ENCODE assay signal across 8 cellular contexts in the genomic region with DNA sequence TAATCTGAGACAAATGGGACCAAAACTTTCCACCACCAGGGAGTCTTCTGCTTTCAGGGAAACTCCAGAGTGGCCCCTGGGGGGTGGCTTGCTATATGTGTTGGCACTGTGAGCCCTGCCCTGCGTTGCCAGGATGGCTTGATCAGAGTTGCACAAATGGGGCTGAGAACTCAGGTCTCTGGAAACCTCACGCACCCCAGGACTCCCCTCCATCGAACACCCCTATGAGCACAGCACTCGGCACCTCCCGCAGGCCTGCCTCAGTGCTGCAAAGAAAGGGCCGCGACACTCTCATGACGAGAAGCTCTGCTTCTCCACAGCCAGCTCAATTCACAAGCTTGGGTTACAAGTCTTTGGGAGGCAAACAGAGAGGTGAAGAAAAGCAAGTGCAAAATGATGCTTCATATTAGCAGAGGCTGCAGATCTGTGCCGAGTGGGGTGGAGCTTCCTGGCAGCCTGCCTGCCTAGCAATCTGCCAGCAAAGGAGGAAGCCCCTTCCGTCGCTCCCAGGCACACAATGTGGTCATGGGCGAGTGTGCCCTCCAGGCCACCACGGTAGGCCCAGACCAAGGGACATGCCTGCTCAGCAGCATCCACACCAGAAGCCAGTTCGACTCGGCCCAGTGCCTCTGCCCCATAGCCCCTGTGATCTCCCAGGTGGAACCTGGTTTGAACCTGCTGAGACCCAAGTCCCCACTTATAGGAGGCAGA. TPM values are rescaled to one million over a fixed set of nuclear protein-coding genes. Genes with fewer than 3 reads are reported as not detected.
A peak's percentile ranks its signal among the peaks of the same experiment; 100 is the strongest.
DNase-seq lines count a peak whose midpoint lies in the region; ATAC-seq and TF ChIP-seq lines count a peak whose summit lies in the region.

No MANE protein-coding gene starts in this region.

- H2AFZ ChIP-seq in SU-DHL-6 (ENCODE audit: low read depth, low read length, severe bottlenecking), result no peak overlapping the region

- no peaks in the 10 kb centered on the region for H3K9me3 Mint-ChIP-seq in Calu3 (ENCODE audit: low read depth, unreplicated experiment)
- H3K9me3 Mint-ChIP-seq in stimulated activated effector memory CD8-positive, alpha-beta T cell treated with anti-CD3 and anti-CD28 coated beads, Interleukin-12 subunit alpha, Interleukin-12 subunit beta, amount 100 ng/mL, for 72 hours, result no peaks in the 10 kb centered on the region

- H3K4me2 ChIP-seq in SU-DHL-6 (ENCODE audit: low read depth, low read length, poor library complexity, severe bottlenecking), result peak overlapping the region; percentile 70

- H3K36me3 ChIP-seq in SU-DHL-6 (ENCODE audit: low read length) (no peaks in the 10 kb centered on the region), brain microvascular endothelial cell (replicated peaks) (peaks cover 90% of the 10 kb centered on the region)

- CTCF ChIA-PET in Calu3 (lab: Charles Lee), result interaction anchor here (0.6 to 2.2 kb wide), 19 partner anchors 11 to 180 kb away, joined by 3 to 10 read pairs (median 4); a partner anchor contains a TSS

- H3K27ac ChIP-seq in SU-DHL-6 (ENCODE audit: low read depth, low read length) (peak overlapping the region; percentile 90), brain microvascular endothelial cell (peak overlapping the region; percentile 98)

- peak overlapping the region; percentile 68 for H3K4me3 Mint-ChIP-seq in Calu3 (ENCODE audit: low read depth, unreplicated experiment)
- peak overlapping the region; percentile 85 for H3K4me3 Mint-ChIP-seq in stimulated activated effector memory CD8-positive, alpha-beta T cell treated with anti-CD3 and anti-CD28 coated beads, Interleukin-12 subunit alpha, Interleukin-12 subunit beta, amount 100 ng/mL, for 72 hours

- intact Hi-C loops in Calu3 (cut with micrococcal nuclease; ENCODE audit: unreplicated experiment), result no loop called here

- H3K9ac ChIP-seq in SU-DHL-6 (ENCODE audit: low read length), result peak overlapping the region; percentile 63

- TSS peak; percentile 53 for BruUV-seq in Calu3 (replicated peaks; lab: Mats Ljungman, UMichigan)

- no peaks in the 10 kb centered on the region for H3K27me3 ChIP-seq in SU-DHL-6 (ENCODE audit: low read length)
- H3K27me3 ChIP-seq in brain microvascular endothelial cell (replicated peaks), result no peaks in the 10 kb centered on the region

- H3K4me3 ChIP-seq in SU-DHL-6 (ENCODE audit: insufficient read depth, low read length, poor library complexity, severe bottlenecking), result peak overlapping the region; percentile 41
- H3K4me3 ChIP-seq in brain microvascular endothelial cell (ENCODE audit: low read depth, low read length), result no peak overlapping the region

- peaks cover 87% of the 10 kb centered on the region for H3K4me1 Mint-ChIP-seq in Calu3 (ENCODE audit: low read depth, unreplicated experiment)
- H3K4me1 Mint-ChIP-seq in stimulated activated effector memory CD8-positive, alpha-beta T cell treated with anti-CD3 and anti-CD28 coated beads, Interleukin-12 subunit alpha, Interleukin-12 subunit beta, amount 100 ng/mL, for 72 hours, result peaks cover 97% of the 10 kb centered on the region

- H4K20me1 ChIP-seq in SU-DHL-6 (ENCODE audit: low read depth, low read length), result no peaks in the 10 kb centered on the region

- peak; percentile 68 for DNase-seq in Calu3
- peak; percentile 53 for DNase-seq in HS-27A (ENCODE audit: low read depth)
- no peak for DNase-seq in brain microvascular endothelial cell
- peak; percentile 89 for DNase-seq in left kidney (ENCODE audit: low read depth, low spot score)
- DNase-seq in stimulated activated effector memory CD8-positive, alpha-beta T cell treated with anti-CD3 and anti-CD28 coated beads, Interleukin-12 subunit alpha, Interleukin-12 subunit beta, amount 100 ng/mL, for 72 hours (ENCODE audit: low spot score in 2 of 2), result peak in 1 of 2 donors; percentile 87
- DNase-seq in HuH-7.5 (ENCODE audit: low spot score), result no peak

- H3K27ac Mint-ChIP-seq in Calu3 (ENCODE audit: unreplicated experiment), result peak overlapping the region; percentile 100
- H3K27ac Mint-ChIP-seq in stimulated activated effector memory CD8-positive, alpha-beta T cell treated with anti-CD3 and anti-CD28 coated beads, Interleukin-12 subunit alpha, Interleukin-12 subunit beta, amount 100 ng/mL, for 72 hours, result peak overlapping the region; percentile 98

- H3F3A ChIP-seq in SU-DHL-6 (ENCODE audit: insufficient read depth), result peaks cover 25% of the 10 kb centered on the region; the same call in 1 of the 2 replicates

- peak; percentile 5 for TF ChIP-seq CTCF in Calu3 (IDR thresholded peaks at IDR 0.05; ENCODE audit: unreplicated experiment)
- no peak for TF ChIP-seq CTCF in SU-DHL-6 (IDR thresholded peaks at IDR 0.05; ENCODE audit: insufficient read depth, low read length, poor library complexity, severe bottlenecking)
- peak; percentile 33 for TF ChIP-seq CTCF in brain microvascular endothelial cell (IDR thresholded peaks at IDR 0.05; ENCODE audit: low read depth, low read length, missing control alignments)

- H3K9me3 ChIP-seq in SU-DHL-6 (ENCODE audit: insufficient read depth, low read length), result no peaks in the 10 kb centered on the region

- H3K79me2 ChIP-seq in SU-DHL-6 (ENCODE audit: insufficient read depth, low read length), result peaks cover 64% of the 10 kb centered on the region

- no peaks in the 10 kb centered on the region for H3K9me2 ChIP-seq in SU-DHL-6 (replicated peaks; ENCODE audit: insufficient read depth, low read length)

- H3K27me3 Mint-ChIP-seq in Calu3 (ENCODE audit: unreplicated experiment), result no peaks in the 10 kb centered on the region

- peaks cover 96% of the 10 kb centered on the region for H3K36me3 Mint-ChIP-seq in Calu3 (ENCODE audit: insufficient read depth, unreplicated experiment)
- H3K36me3 Mint-ChIP-seq in stimulated activated effector memory CD8-positive, alpha-beta T cell treated with anti-CD3 and anti-CD28 coated beads, Interleukin-12 subunit alpha, Interleukin-12 subunit beta, amount 100 ng/mL, for 72 hours, result peaks cover 100% of the 10 kb centered on the region

- peak; percentile 53 for ATAC-seq in stimulated activated effector memory CD8-positive, alpha-beta T cell treated with anti-CD3 and anti-CD28 coated beads, Interleukin-12 subunit alpha, Interleukin-12 subunit beta, amount 100 ng/mL, for 72 hours
- ATAC-seq in GM18517 (IDR thresholded peaks at IDR 0.05; ENCODE audit: unreplicated experiment), result no peak

- in situ Hi-C loops in brain microvascular endothelial cell (cut with HindIII; ENCODE audit: low pct_ligation_motif_present, low sequenced_read_pairs), result loop anchor here (25.0 kb wide), 1 partner anchor 130 kb away; no protein-coding TSS in a partner anchor

RNA-seq across cellular contexts. Expression of a gene that starts 55.7 kb away (rescaled TPM):
- 526 and 606 TPM in 2 replicates for total RNA-seq in Calu3 (2022)

Comparison
In these comparisons a context has a peak if more than half of its experiments do, and no peak if none do; other contexts are left out.
1. DNase-seq: peak in Calu3 (single experiment), HS-27A (single experiment) and left kidney (single experiment); none in brain microvascular endothelial cell (single experiment) and HuH-7.5 (single experiment).